2 cellular contexts compared by ENCODE assay signal in the genomic region with DNA sequence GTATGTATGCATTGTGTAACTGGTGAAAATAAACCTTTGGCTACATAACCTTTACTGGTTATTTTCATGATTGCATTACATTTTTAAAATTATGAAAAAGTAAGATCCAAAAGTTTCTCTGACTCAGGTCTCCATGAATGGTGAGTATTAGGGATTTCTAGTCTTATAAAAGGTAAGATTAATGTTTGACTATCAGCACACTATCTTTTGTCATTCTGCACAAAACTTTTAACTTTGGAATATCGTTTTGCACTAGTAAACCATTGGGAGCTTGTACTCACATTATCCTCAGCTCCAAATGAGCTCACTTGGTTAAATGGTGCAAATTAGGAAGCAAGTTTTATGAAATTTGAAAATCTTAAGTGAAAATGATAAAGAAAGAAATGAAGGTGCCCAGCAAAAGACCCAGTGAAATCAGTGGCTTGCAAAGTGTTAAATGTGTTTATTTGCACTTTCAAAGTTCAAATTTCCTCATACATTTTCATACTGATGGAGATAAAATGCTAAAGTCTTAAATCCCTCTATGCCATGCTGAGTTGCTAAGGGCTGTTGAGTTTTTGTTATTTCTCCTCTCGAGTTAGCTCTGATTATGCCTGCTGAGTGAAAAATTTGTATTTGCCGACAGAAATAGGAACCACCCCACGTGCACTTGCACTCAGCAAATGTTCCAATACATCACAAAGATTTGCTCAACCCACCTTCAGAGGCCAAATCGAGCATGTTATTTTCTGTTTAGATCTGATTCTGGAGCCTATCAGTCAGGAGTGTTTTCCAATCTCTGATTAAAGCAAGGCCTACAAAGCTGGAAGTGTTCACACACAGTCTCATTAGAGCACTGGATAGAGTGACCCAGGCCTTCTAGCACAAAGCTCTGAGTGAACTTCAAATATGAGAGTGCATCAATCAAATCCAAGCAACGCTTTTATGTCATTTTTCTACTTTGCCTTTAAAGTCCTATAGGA.
TF ChIP-seq lines count a peak whose summit lies in the region.

No MANE protein-coding gene starts in this region.

TF ChIP-seq in GM23338, 12 proteins besides CTCF, POLR2A, EP300 and RAD21:
- TF ChIP-seq STAT1 (IDR thresholded peaks at IDR 0.05; ENCODE audit: unreplicated experiment) = no peak
- no peak for TF ChIP-seq ZNF114 (CRISPR knock-in tag; IDR thresholded peaks at IDR 0.05)
- TF ChIP-seq ETS1 (IDR thresholded peaks at IDR 0.05) = no peak
- no peak for TF ChIP-seq EZH2 (IDR thresholded peaks at IDR 0.05; ENCODE audit: low read depth, unreplicated experiment)

TF ChIP-seq in HepG2, 621 proteins besides CTCF, POLR2A, EP300 and RAD21:
- TF ChIP-seq RBFOX2 (IDR thresholded peaks at IDR 0.05; ENCODE audit: low read depth, low read length) (no peak), ZNF138 (CRISPR knock-in tag; IDR thresholded peaks at IDR 0.05; ENCODE audit: low read depth) (no peak), HNF4A (CRISPR knock-in tag; IDR thresholded peaks at IDR 0.05) (peak; percentile 22; the same call in 1 of the 2 replicates), PCBP2 (optimal IDR thresholded peaks at IDR 0.05; ENCODE audit: low read depth, low read length, poor library complexity, severe bottlenecking) (no peak), MXD3 (CRISPR knock-in tag; IDR thresholded peaks at IDR 0.05) (no peak), CAMTA2 (CRISPR knock-in tag; IDR thresholded peaks at IDR 0.05; ENCODE audit: borderline replicate concordance) (no peak), HDAC2 (CRISPR knock-in tag; IDR thresholded peaks at IDR 0.05) (no peak), ZNF773 (CRISPR knock-in tag; IDR thresholded peaks at IDR 0.05; ENCODE audit: borderline replicate concordance) (no peak), TCF12 (IDR thresholded peaks at IDR 0.05) (no peak), TCF12 (CRISPR knock-in tag; IDR thresholded peaks at IDR 0.05) (no peak), ZSCAN5A (CRISPR knock-in tag; IDR thresholded peaks at IDR 0.05; ENCODE audit: borderline replicate concordance) (no peak), ZNF652 (CRISPR knock-in tag; IDR thresholded peaks at IDR 0.05; ENCODE audit: borderline replicate concordance, low read depth) (peak; percentile 85), GABPB1 (CRISPR knock-in tag; IDR thresholded peaks at IDR 0.05) (no peak), RFX1 (IDR thresholded peaks at IDR 0.05) (no peak), PAWR (CRISPR knock-in tag; IDR thresholded peaks at IDR 0.05; ENCODE audit: borderline replicate concordance) (no peak), ZNF839 (CRISPR knock-in tag; IDR thresholded peaks at IDR 0.05; ENCODE audit: borderline replicate concordance) (no peak), MZF1 (CRISPR knock-in tag; IDR thresholded peaks at IDR 0.05; ENCODE audit: borderline replicate concordance) (no peak), ZNF562 (CRISPR knock-in tag; IDR thresholded peaks at IDR 0.05; ENCODE audit: borderline replicate concordance) (no peak)
TF ChIP-seq in HepG2: peak in this region for 2.
